24 cellular contexts compared by ENCODE assay signal in genomic region chr5:111159845-111160244, GRCh38.
DNase-seq lines count a peak whose midpoint lies in the region; ATAC-seq, FAIRE-seq and TF ChIP-seq lines count a peak whose summit lies in the region.
"Had no signal": no experiment of that assay in that cellular context is flagged by ENCODE, and none has a peak within 500 bp of the region (broad histone marks: within the 10 kb centered on the region; RNA-seq: fewer than 3 reads in every experiment).

No MANE protein-coding gene starts in this region.

- TF ChIP-seq RAD21 in HCT116 (IDR thresholded peaks at IDR 0.05; ENCODE audit: low read depth) (0 out of 2 replicates have a peak, but pooled peaks have one; percentile 13), GM12878 (IDR thresholded peaks at IDR 0.05; ENCODE audit: insufficient read depth, low read depth, low read length) (peak; percentile 53)

- CTCF ChIA-PET in HCT116 (lab: Charles Lee) (interaction anchor here (3.2 kb wide), 1 partner anchor 118 kb away, joined by 23 read pairs; no protein-coding TSS in a partner anchor), GM12878 (lab: Yijun Ruan, JAX) (interaction anchor here (0.5 to 9.8 kb wide), 23 partner anchors 12 to 987 kb away, joined by 3 to 339 read pairs (median 5); partner anchors contain the start of gene CAMK4)

- intact Hi-C loops in HCT116 (cut with micrococcal nuclease) = loop anchor here (5.0 to 10.0 kb wide), 2 partner anchors 317 to 395 kb away; no protein-coding TSS in a partner anchor
- intact Hi-C loops in GM12878 (cut with micrococcal nuclease; ENCODE audit: unreplicated experiment) = loop anchor here (2.0 to 5.0 kb wide), 4 partner anchors 65 to 392 kb away; partner anchors contain the start of gene CAMK4

- H3K9me3 ChIP-seq in HCT116 (ENCODE audit: control insufficient read depth in 1 of 2, insufficient read depth in 1 of 2, low read depth in 1 of 2, low read length in 2 of 2) (no peaks in the 10 kb centered on the region), GM12878 (replicated peaks; ENCODE audit: control insufficient read depth, insufficient read depth, low read length) (no peaks in the 10 kb centered on the region), neural progenitor cell (ENCODE audit: low read depth) (no peaks in the 10 kb centered on the region)
- H3K9me3 ChIP-seq: neutrophil, upper lobe of left lung had no signal

- no peak for TF ChIP-seq EP300 in GM12878 (IDR thresholded peaks at IDR 0.05; ENCODE audit: borderline replicate concordance in 1 of 2, control insufficient read depth in 1 of 2, low read depth in 2 of 2, low read length in 2 of 2)

- 76% methylated on average over 7 of the region's 7 CpGs for WGBS in GM12878 (ENCODE audit: insufficient coverage, insufficient replicate concordance, low lambda C conversion rate, missing lambda C conversion rate)

- DNase-seq in NCI-H748 (lab: John Stamatoyannopoulos, UW; ENCODE audit: unreplicated experiment) (peak; percentile 32), NCI-H748 treated with DMSO at 0.1 percent for 48 hours (lab: John Stamatoyannopoulos, UW) (no peak), HCT116 (ENCODE audit: low read depth, low spot score) (no peak), GM12878 (ENCODE audit: low read depth, low spot score) (no peak), neural progenitor cell (ENCODE audit: low spot score) (no peak), OCI-M1 (lab: John Stamatoyannopoulos, UW) (no peak), DMS53 treated with DMSO at 0.1 percent for 48 hours (lab: John Stamatoyannopoulos, UW; ENCODE audit: unreplicated experiment) (no peak), type B pancreatic cell (ENCODE audit: extremely low spot score, unreplicated experiment) (no peak)
- DNase-seq: activated CD4-positive, alpha-beta T cell treated with anti-CD3 and anti-CD28 coated beads, Interleukin-2, amount 10 ng/mL, durations not matched to agents 24 days and 14 days; activated naive CD4-positive, alpha-beta T cell; aorta; DMS53; hypothalamus; kidney; MM.1S; NCI-H1930; upper lobe of left lung had no signal

- no peaks in the 10 kb centered on the region for H3K27me3 ChIP-seq in HCT116 (ENCODE audit: insufficient read depth, low read length)
- H3K27me3 ChIP-seq in GM12878 (replicated peaks in 1 of 2; ENCODE audit: control insufficient read depth in 2 of 2, insufficient read depth in 2 of 2, low read length in 1 of 2) = no peaks in the 10 kb centered on the region
- peaks cover 6% of the 10 kb centered on the region for H3K27me3 ChIP-seq in neural progenitor cell
- H3K27me3 ChIP-seq: neutrophil, upper lobe of left lung had no signal

- H3K4me1 Mint-ChIP-seq in neural progenitor cell (peaks cover 12% of the 10 kb centered on the region), type B pancreatic cell (ENCODE audit: unreplicated experiment) (peaks cover 5% of the 10 kb centered on the region)

- no peak for FAIRE-seq in GM12878 (lab: Jason Lieb, UNC)
- FAIRE-seq: colon, kidney had no signal

- H3K9ac ChIP-seq in HCT116 (ENCODE audit: low read length) = no peak overlapping the region
- no peak overlapping the region for H3K9ac ChIP-seq in GM12878 (ENCODE audit: control insufficient read depth, insufficient read depth, low read length)
- H3K9ac ChIP-seq in neural progenitor cell = no peak overlapping the region

- RAD21 ChIA-PET in HCT116 (lab: Charles Lee; ENCODE audit: low non-redundant PET in 1 of 2, low total read pairs in 2 of 2, uncharacterized antibody in 2 of 2, unreplicated experiment in 2 of 2) (no interaction called here), GM12878 (lab: Charles Lee; ENCODE audit: unreplicated experiment) (interaction anchor here (0.6 to 10.7 kb wide), 12 partner anchors 52 to 404 kb away, joined by 3 to 198 read pairs (median 3); partner anchors contain the start of gene CAMK4)

- no peaks in the 10 kb centered on the region for H3K36me3 Mint-ChIP-seq in neural progenitor cell
- H3K36me3 Mint-ChIP-seq in type B pancreatic cell = no peaks in the 10 kb centered on the region
- H3K36me3 Mint-ChIP-seq: mesothelial cell of epicardium had no signal

- no TSS peak for BruUV-seq in HCT116 (replicated peaks; lab: Mats Ljungman, UMichigan)
- no TSS peak for BruUV-seq in GM12878 (replicated peaks; lab: Mats Ljungman, UMichigan)

- H3F3A ChIP-seq in neural progenitor cell (ENCODE audit: low read depth) = peaks cover 4% of the 10 kb centered on the region

- POLR2A ChIA-PET in HCT116 (lab: Charles Lee) (no interaction called here), GM12878 (lab: Charles Lee) (interaction anchor here (1.3 kb wide), 1 partner anchor 119 kb away, joined by 5 read pairs; no protein-coding TSS in a partner anchor)

- H3K4me3 ChIP-seq in HCT116 (replicated peaks in 1 of 2; ENCODE audit: low read depth in 1 of 2, low read length in 2 of 2) (no peak overlapping the region), GM12878 (no peak overlapping the region), neural progenitor cell (no peak overlapping the region)
- H3K4me3 ChIP-seq: upper lobe of left lung had no signal

- in situ Hi-C loops in GM12878 (cut with MboI) = loop anchor here (5.0 to 10.0 kb wide), 3 partner anchors 117 to 985 kb away; no protein-coding TSS in a partner anchor

- H2AFZ ChIP-seq in HCT116 (ENCODE audit: low read depth, low read length, poor library complexity, severe bottlenecking) (no peak overlapping the region), GM12878 (ENCODE audit: control insufficient read depth, low read depth, low read length) (no peak overlapping the region), neural progenitor cell (replicated peaks) (no peak overlapping the region)

- peaks cover 3% of the 10 kb centered on the region for H3K9me3 Mint-ChIP-seq in neural progenitor cell
- H3K9me3 Mint-ChIP-seq in type B pancreatic cell = no peaks in the 10 kb centered on the region
- H3K9me3 Mint-ChIP-seq: activated CD4-positive, alpha-beta T cell treated with anti-CD3 and anti-CD28 coated beads, Interleukin-2, amount 10 ng/mL, durations not matched to agents 24 days and 14 days; stimulated activated naive CD8-positive, alpha-beta T cell treated with anti-CD3 and anti-CD28 coated beads, Interleukin-15, Interleukin-2, amounts not matched to agents 100 ng/mL and 50 ng/mL, for 24 hours had no signal

- H3K27ac Mint-ChIP-seq in neural progenitor cell = no peak overlapping the region
- no peak overlapping the region for H3K27ac Mint-ChIP-seq in type B pancreatic cell
- H3K27ac Mint-ChIP-seq: activated CD4-positive, alpha-beta T cell treated with anti-CD3 and anti-CD28 coated beads, Interleukin-2, amount 10 ng/mL, durations not matched to agents 24 days and 14 days; mesothelial cell of epicardium; stimulated activated naive CD8-positive, alpha-beta T cell treated with anti-CD3 and anti-CD28 coated beads, Interleukin-15, Interleukin-2, amounts not matched to agents 100 ng/mL and 50 ng/mL, for 24 hours had no signal

- H3K4me3 Mint-ChIP-seq in neural progenitor cell (no peak overlapping the region), type B pancreatic cell (no peak overlapping the region)
- H3K4me3 Mint-ChIP-seq: activated CD4-positive, alpha-beta T cell treated with anti-CD3 and anti-CD28 coated beads, Interleukin-2, amount 10 ng/mL, durations not matched to agents 24 days and 14 days; mesothelial cell of epicardium; stimulated activated naive CD8-positive, alpha-beta T cell treated with anti-CD3 and anti-CD28 coated beads, Interleukin-15, Interleukin-2, amounts not matched to agents 100 ng/mL and 50 ng/mL, for 24 hours had no signal

- no peak for ATAC-seq in HCT116
- peak; percentile 63 for ATAC-seq in GM12878
- ATAC-seq: Panc1, sciatic nerve had no signal

- H4K20me1 ChIP-seq in HCT116 (ENCODE audit: insufficient read depth) (no peaks in the 10 kb centered on the region), GM12878 (ENCODE audit: control insufficient read depth, insufficient read depth) (no peaks in the 10 kb centered on the region), neural progenitor cell (ENCODE audit: low read depth) (no peaks in the 10 kb centered on the region)

- TF ChIP-seq CTCF in HCT116 (IDR thresholded peaks at IDR 0.05 in 2 of 3, conservative IDR thresholded peaks at IDR 0.05 in 1 of 3; ENCODE audit: borderline replicate concordance in 1 of 3, insufficient read depth in 1 of 3, low read depth in 2 of 3, low read length in 2 of 3) (no peak), GM12878 (IDR thresholded peaks at IDR 0.05 in 2 of 3, conservative IDR thresholded peaks at IDR 0.05 in 1 of 3; ENCODE audit: control insufficient read depth in 2 of 3, extremely low read depth in 1 of 3, insufficient read depth in 1 of 3, low read depth in 3 of 3, low read length in 3 of 3) (peak in 2 of 3 experiments; percentile 13 to 42; a peak in 2 of 6 replicates), neural progenitor cell (IDR thresholded peaks at IDR 0.05) (peak; percentile 22), type B pancreatic cell (conservative IDR thresholded peaks at IDR 0.05) (no peak)

- no peak overlapping the region for H3K27ac ChIP-seq in HCT116 (ENCODE audit: low read depth, low read length)
- no peak overlapping the region for H3K27ac ChIP-seq in GM12878 (ENCODE audit: control insufficient read depth, insufficient read depth)
- H3K27ac ChIP-seq in neural progenitor cell = no peak overlapping the region
- H3K27ac ChIP-seq: C4-2B, neutrophil, upper lobe of left lung had no signal

- H3K27me3 Mint-ChIP-seq in neural progenitor cell (ENCODE audit: insufficient read depth, low read depth) (no peaks in the 10 kb centered on the region), type B pancreatic cell (peaks cover 7% of the 10 kb centered on the region)
- H3K27me3 Mint-ChIP-seq: activated CD4-positive, alpha-beta T cell treated with anti-CD3 and anti-CD28 coated beads, Interleukin-2, amount 10 ng/mL, durations not matched to agents 24 days and 14 days; stimulated activated naive CD8-positive, alpha-beta T cell treated with anti-CD3 and anti-CD28 coated beads, Interleukin-15, Interleukin-2, amounts not matched to agents 100 ng/mL and 50 ng/mL, for 24 hours had no signal

- H3K79me2 ChIP-seq in HCT116 (ENCODE audit: insufficient read depth, low read length) (no peaks in the 10 kb centered on the region), GM12878 (ENCODE audit: control insufficient read depth, insufficient read depth, low read length) (no peaks in the 10 kb centered on the region), neural progenitor cell (ENCODE audit: low read depth) (no peaks in the 10 kb centered on the region)

- no peaks in the 10 kb centered on the region for H3K9me2 ChIP-seq in HCT116 (ENCODE audit: insufficient read depth)

- H3K4me2 ChIP-seq in HCT116 (ENCODE audit: low read length) (no peak overlapping the region), GM12878 (ENCODE audit: control insufficient read depth, insufficient read depth) (no peak overlapping the region), neural progenitor cell (no peak overlapping the region)

- H3K36me3 ChIP-seq in HCT116 (ENCODE audit: control insufficient read depth in 1 of 2, insufficient read depth in 2 of 2, low read length in 2 of 2) = no peaks in the 10 kb centered on the region
- H3K36me3 ChIP-seq in GM12878 (ENCODE audit: control insufficient read depth in 2 of 2, insufficient read depth in 2 of 2, low read length in 1 of 2) = no peaks in the 10 kb centered on the region
- H3K36me3 ChIP-seq in neural progenitor cell = no peaks in the 10 kb centered on the region
- H3K36me3 ChIP-seq: neutrophil, upper lobe of left lung had no signal

- H3K4me1 ChIP-seq in HCT116 (ENCODE audit: control insufficient read depth in 1 of 2, insufficient read depth in 2 of 2, low read length in 2 of 2) (no peaks in the 10 kb centered on the region), GM12878 (ENCODE audit: control insufficient read depth, insufficient read depth, low read length) (no peaks in the 10 kb centered on the region), neural progenitor cell (peaks cover 10% of the 10 kb centered on the region)
- H3K4me1 ChIP-seq: upper lobe of left lung had no signal

- TF ChIP-seq POLR2A in HCT116 (IDR thresholded peaks at IDR 0.05; ENCODE audit: borderline replicate concordance, extremely low read depth, insufficient read depth, insufficient read length) (no peak), GM12878 (IDR thresholded peaks at IDR 0.05; ENCODE audit: low read depth, low read length) (no peak)

- SMC1A ChIA-PET in GM12878 (lab: Charles Lee; ENCODE audit: uncharacterized antibody, unreplicated experiment) = interaction anchor here (0.9 to 17.1 kb wide), 18 partner anchors 10 to 986 kb away, joined by 3 to 324 read pairs (median 4); partner anchors contain the start of gene CAMK4

Comparison
In these comparisons a context has a peak if more than half of its experiments do, and no peak if none do; other contexts are left out.
1. CTCF ChIP-seq: peak in GM12878 (2 of 3) and neural progenitor cell (single experiment); none in HCT116 (0 of 3) and type B pancreatic cell (single experiment).